ENCODE assay signal across 20 cellular contexts in genomic region chr5:87155076-87155475, GRCh38.
"Had no signal": no experiment of that assay in that cellular context is flagged by ENCODE, and none has a peak within 500 bp of the region (broad histone marks: within the 10 kb centered on the region; RNA-seq: fewer than 3 reads in every experiment).

No MANE protein-coding gene starts in this region.

- DNase-seq: Karpas-422, KG1, NCI-H1092, NCI-H1105 treated with DMSO at 0.1 percent for 48 hours, NCI-H1417 treated with DMSO at 0.1 percent for 48 hours, NCI-H146, NCI-H1694 treated with DMSO at 0.1 percent for 48 hours, NCI-H1930, NCI-H2081, NCI-H2107, NCI-H226, NCI-H510A, NCI-H69, NCI-H774, Right ventricle myocardium superior, RPMI8226, SIG-M5 had no signal

- FAIRE-seq: RCC 7860 had no signal

- H3K4me3 ChIP-seq: SJSA1, SK-N-MC had no signal

- H3K27me3 ChIP-seq: SJSA1 had no signal

- H3K27ac ChIP-seq: SJSA1, SK-N-MC had no signal

- H3K36me3 ChIP-seq: SJSA1 had no signal

- H3K9me3 ChIP-seq: SJSA1 had no signal
